Comparison of ENCODE assay signal across 1 cellular context in genomic region chr11:34084637-34085036, GRCh38.
TF ChIP-seq lines count a peak whose summit lies in the region.

No MANE protein-coding gene starts in this region.

TF ChIP-seq in HepG2, 621 proteins besides CTCF, POLR2A, EP300 and RAD21:
- TF ChIP-seq AGO1 (IDR thresholded peaks at IDR 0.05; ENCODE audit: low read depth, low read length, poor library complexity, severe bottlenecking) (no peak), ZFP82 (CRISPR knock-in tag; IDR thresholded peaks at IDR 0.05; ENCODE audit: borderline replicate concordance) (no peak), HOXA3 (CRISPR knock-in tag; IDR thresholded peaks at IDR 0.05) (no peak), FOXA1 (IDR thresholded peaks at IDR 0.05) (0 out of 2 replicates have a peak, but pooled peaks have one; percentile 62), FOXA1 (CRISPR knock-in tag; IDR thresholded peaks at IDR 0.05) (no peak), BHLHE40 (IDR thresholded peaks at IDR 0.05; ENCODE audit: low read length) (no peak)
